Comparison of ENCODE assay signal across 1 cellular context in genomic region chr16:683396-684066, GRCh38.
TF ChIP-seq lines count a peak whose summit lies in the region.

No MANE protein-coding gene starts in this region.

TF ChIP-seq in HEK293, 187 proteins besides CTCF, POLR2A, EP300 and RAD21 (continued from another document):
- TF ChIP-seq, protein P1, sequence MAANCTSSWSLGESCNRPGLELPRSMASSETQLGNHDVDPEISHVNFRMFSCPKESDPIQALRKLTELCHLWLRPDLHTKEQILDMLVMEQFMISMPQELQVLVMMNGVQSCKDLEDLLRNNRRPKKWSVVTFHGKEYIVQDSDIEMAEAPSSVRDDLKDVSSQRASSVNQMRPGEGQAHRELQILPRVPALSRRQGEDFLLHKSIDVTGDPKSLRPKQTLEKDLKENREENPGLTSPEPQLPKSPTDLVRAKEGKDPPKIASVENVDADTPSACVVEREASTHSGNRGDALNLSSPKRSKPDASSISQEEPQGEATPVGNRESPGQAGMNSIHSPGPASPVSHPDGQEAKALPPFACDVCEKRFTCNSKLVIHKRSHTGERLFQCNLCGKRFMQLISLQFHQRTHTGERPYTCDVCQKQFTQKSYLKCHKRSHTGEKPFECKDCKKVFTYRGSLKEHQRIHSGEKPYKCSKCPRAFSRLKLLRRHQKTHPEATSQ (tag by site-specific recombination; IDR thresholded peaks at IDR 0.05), result peak; percentile 98
- TF ChIP-seq ZBTB1 (tag by site-specific recombination; IDR thresholded peaks at IDR 0.05) (no peak), ZIC2 (tag by site-specific recombination; IDR thresholded peaks at IDR 0.05) (no peak; the same call in 1 of the 2 replicates), GLI2 (tag by site-specific recombination; IDR thresholded peaks at IDR 0.05; ENCODE audit: borderline replicate concordance, low read depth) (no peak), KLF9 (tag by site-specific recombination; IDR thresholded peaks at IDR 0.05; ENCODE audit: low read depth) (peak; percentile 77), TRIM28 (IDR thresholded peaks at IDR 0.05; ENCODE audit: borderline replicate concordance, low read length) (no peak), ZNF214 (tag by site-specific recombination; IDR thresholded peaks at IDR 0.05; ENCODE audit: borderline replicate concordance) (no peak), AEBP2 (tag by site-specific recombination; IDR thresholded peaks at IDR 0.05; ENCODE audit: borderline replicate concordance) (no peak), ZNF350 (tag by site-specific recombination; IDR thresholded peaks at IDR 0.05) (no peak), ZNF623 (tag by site-specific recombination; IDR thresholded peaks at IDR 0.05) (no peak), ZNF707 (tag by site-specific recombination; IDR thresholded peaks at IDR 0.05) (no peak; the same call in 1 of the 2 replicates), ZNF24 (tag by site-specific recombination; IDR thresholded peaks at IDR 0.05) (peak; percentile 29; the same call in 1 of the 2 replicates), ZNF132 (tag by site-specific recombination; IDR thresholded peaks at IDR 0.05; ENCODE audit: borderline replicate concordance) (no peak), ZSCAN30 (tag by site-specific recombination; IDR thresholded peaks at IDR 0.05) (peak; percentile 24; the same call in 1 of the 2 replicates), HOXA7 (CRISPR knock-in tag; IDR thresholded peaks at IDR 0.05; ENCODE audit: borderline replicate concordance) (no peak), ZBTB17 (tag by site-specific recombination; IDR thresholded peaks at IDR 0.05) (peak; percentile 70), ZNF600 (tag by site-specific recombination; IDR thresholded peaks at IDR 0.05) (peak; percentile 93), ZNF341 (tag by site-specific recombination; IDR thresholded peaks at IDR 0.05; ENCODE audit: low read depth) (peak; percentile 70), ZNF785 (tag by site-specific recombination; IDR thresholded peaks at IDR 0.05) (no peak; the same call in 1 of the 2 replicates), ZNF10 (tag by site-specific recombination; IDR thresholded peaks at IDR 0.05) (peak; percentile 82), EGR2 (tag by site-specific recombination; IDR thresholded peaks at IDR 0.05; ENCODE audit: low read depth) (peak; percentile 82; the same call in 1 of the 2 replicates), HOXD13 (CRISPR knock-in tag; IDR thresholded peaks at IDR 0.05; ENCODE audit: borderline replicate concordance) (no peak), REST (tag by site-specific recombination; IDR thresholded peaks at IDR 0.05) (peak; percentile 26; the same call in 1 of the 2 replicates), ZNF555 (tag by site-specific recombination; conservative IDR thresholded peaks at IDR 0.05) (no peak), ZFP69B (tag by site-specific recombination; IDR thresholded peaks at IDR 0.05) (peak; percentile 88)
- TF ChIP-seq, protein P2, sequence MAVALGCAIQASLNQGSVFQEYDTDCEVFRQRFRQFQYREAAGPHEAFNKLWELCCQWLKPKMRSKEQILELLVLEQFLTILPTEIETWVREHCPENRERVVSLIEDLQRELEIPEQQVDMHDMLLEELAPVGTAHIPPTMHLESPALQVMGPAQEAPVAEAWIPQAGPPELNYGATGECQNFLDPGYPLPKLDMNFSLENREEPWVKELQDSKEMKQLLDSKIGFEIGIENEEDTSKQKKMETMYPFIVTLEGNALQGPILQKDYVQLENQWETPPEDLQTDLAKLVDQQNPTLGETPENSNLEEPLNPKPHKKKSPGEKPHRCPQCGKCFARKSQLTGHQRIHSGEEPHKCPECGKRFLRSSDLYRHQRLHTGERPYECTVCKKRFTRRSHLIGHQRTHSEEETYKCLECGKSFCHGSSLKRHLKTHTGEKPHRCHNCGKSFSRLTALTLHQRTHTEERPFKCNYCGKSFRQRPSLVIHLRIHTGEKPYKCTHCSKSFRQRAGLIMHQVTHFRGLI (tag by site-specific recombination; IDR thresholded peaks at IDR 0.05), result no peak; the same call in 1 of the 2 replicates
